Comparison of ENCODE assay signal across 8 cellular contexts in genomic region chr14:105475269-105475915, GRCh38. TPM values are rescaled to one million over a fixed set of nuclear protein-coding genes. Genes with fewer than 3 reads are reported as not detected.
DNase-seq lines count a peak whose midpoint lies in the region; ATAC-seq, FAIRE-seq and TF ChIP-seq lines count a peak whose summit lies in the region.

No MANE protein-coding gene starts in this region.

- no peak for TF ChIP-seq POLR2A in endothelial cell of umbilical vein (IDR thresholded peaks at IDR 0.05; ENCODE audit: low read depth, low read length)
- TF ChIP-seq POLR2A in GM12892 (IDR thresholded peaks at IDR 0.05; ENCODE audit: low read depth, low read length), result no peak

- no peaks in the 10 kb centered on the region for H3K9me1 ChIP-seq in endothelial cell of umbilical vein (replicated peaks; ENCODE audit: control insufficient read depth, extremely low read depth, insufficient read depth, low read length)

- H3K27ac Mint-ChIP-seq in CD8-positive, alpha-beta memory T cell, result peak overlapping the region in 3 of 8 donors; percentile 38 to 82 (median 66)
- no peak overlapping the region for H3K27ac Mint-ChIP-seq in natural killer cell treated with Interleukin-12 subunit alpha and Interleukin-12 subunit beta and Interleukin-15 and Interleukin-18, amount 100 ng/mL, for 72 hours

- FAIRE-seq in endothelial cell of umbilical vein (lab: Jason Lieb, UNC) (no peak), GM12892 (lab: Jason Lieb, UNC) (no peak)

- no peak for TF ChIP-seq CTCF in endothelial cell of umbilical vein (IDR thresholded peaks at IDR 0.05; ENCODE audit: extremely low read depth in 1 of 2, insufficient read depth in 1 of 2, low read depth in 1 of 2, low read length in 2 of 2)

- no peak for ATAC-seq in natural killer cell treated with Interleukin-12 subunit alpha and Interleukin-12 subunit beta and Interleukin-15 and Interleukin-18, amount 100 ng/mL, for 72 hours
- ATAC-seq in HG02571 (IDR thresholded peaks at IDR 0.05; ENCODE audit: unreplicated experiment), result no peak

- no peak overlapping the region for H2AFZ ChIP-seq in endothelial cell of umbilical vein (ENCODE audit: low read depth, low read length)

- H4K20me1 ChIP-seq in endothelial cell of umbilical vein (replicated peaks; ENCODE audit: control insufficient read depth, extremely low read depth, insufficient read depth, low read length), result no peaks in the 10 kb centered on the region

- no peaks in the 10 kb centered on the region for H3K27me3 ChIP-seq in CD8-positive, alpha-beta memory T cell (ENCODE audit: insufficient read depth, low read length, poor library complexity, severe bottlenecking)
- H3K27me3 ChIP-seq in endothelial cell of umbilical vein (ENCODE audit: control insufficient read depth in 2 of 2, insufficient read depth in 2 of 2, low read length in 2 of 2), result no peaks in the 10 kb centered on the region

- H3K9ac ChIP-seq in endothelial cell of umbilical vein (replicated peaks; ENCODE audit: extremely low read depth, insufficient read depth, low read length), result peak overlapping the region; percentile 97

- peak overlapping the region; percentile 8 to 71 (median 59) for H3K4me3 Mint-ChIP-seq in CD8-positive, alpha-beta memory T cell
- peak overlapping the region; percentile 8 for H3K4me3 Mint-ChIP-seq in natural killer cell treated with Interleukin-12 subunit alpha and Interleukin-12 subunit beta and Interleukin-15 and Interleukin-18, amount 100 ng/mL, for 72 hours

- no peak for DNase-seq in CD8-positive, alpha-beta memory T cell
- peak; percentile 43 for DNase-seq in NCI-H774 (lab: John Stamatoyannopoulos, UW)
- peak; percentile 77 for DNase-seq in endothelial cell of umbilical vein (ENCODE audit: low read depth, low spot score)
- DNase-seq in natural killer cell treated with Interleukin-12 subunit alpha and Interleukin-12 subunit beta and Interleukin-15 and Interleukin-18, amount 100 ng/mL, for 72 hours (ENCODE audit: low spot score), result no peak
- no peak for DNase-seq in GM12892 (ENCODE audit: insufficient read length)
- no peak for DNase-seq in dedifferentiated amniotic fluid mesenchymal stem cell (ENCODE audit: extremely low spot score)
- DNase-seq in activated CD8-positive, alpha-beta memory T cell treated with anti-CD3 and anti-CD28 coated beads, Interleukin-2, amount 50 U/mL, for 48 hours, result no peak

- no peaks in the 10 kb centered on the region for H3K36me3 ChIP-seq in CD8-positive, alpha-beta memory T cell (ENCODE audit: insufficient read depth, low read length)
- H3K36me3 ChIP-seq in endothelial cell of umbilical vein (ENCODE audit: control insufficient read depth in 2 of 2, extremely low read depth in 1 of 2, insufficient read depth in 2 of 2, low read length in 2 of 2), result peaks cover 3 to 5% of the 10 kb centered on the region in 2 experiments

- no peak overlapping the region for H3K27ac ChIP-seq in CD8-positive, alpha-beta memory T cell (ENCODE audit: low read depth, low read length)
- H3K27ac ChIP-seq in endothelial cell of umbilical vein (ENCODE audit: insufficient read depth, low read depth, low read length), result peak overlapping the region; percentile 76

- CTCF ChIA-PET in CD8-positive, alpha-beta memory T cell (lab: Charles Lee), result interaction anchor here (8.5 kb wide), 1 partner anchor 14 kb away, joined by 63 read pairs; no protein-coding TSS in a partner anchor
- CTCF ChIA-PET in endothelial cell of umbilical vein (lab: Charles Lee), result interaction anchor here (2.7 kb wide), 1 partner anchor 14 kb away, joined by 27 read pairs; no protein-coding TSS in a partner anchor

- no peaks in the 10 kb centered on the region for H3K36me3 Mint-ChIP-seq in CD8-positive, alpha-beta memory T cell
- no peaks in the 10 kb centered on the region for H3K36me3 Mint-ChIP-seq in natural killer cell treated with Interleukin-12 subunit alpha and Interleukin-12 subunit beta and Interleukin-15 and Interleukin-18, amount 100 ng/mL, for 72 hours

- peaks cover 44% of the 10 kb centered on the region for H3K4me1 ChIP-seq in CD8-positive, alpha-beta memory T cell (ENCODE audit: insufficient read depth, low read length)
- H3K4me1 ChIP-seq in endothelial cell of umbilical vein (ENCODE audit: control insufficient read depth, extremely low read depth, insufficient read depth, low read length), result peaks cover 19% of the 10 kb centered on the region

- H3K4me2 ChIP-seq in endothelial cell of umbilical vein (ENCODE audit: insufficient read depth, low read length), result peak overlapping the region; percentile 58

- peaks cover 0 to 3% of the 10 kb centered on the region in 2 donors for H3K27me3 Mint-ChIP-seq in CD8-positive, alpha-beta memory T cell
- H3K27me3 Mint-ChIP-seq in natural killer cell treated with Interleukin-12 subunit alpha and Interleukin-12 subunit beta and Interleukin-15 and Interleukin-18, amount 100 ng/mL, for 72 hours, result no peaks in the 10 kb centered on the region

- POLR2A ChIA-PET in CD8-positive, alpha-beta memory T cell (lab: Charles Lee), result no interaction called here
- POLR2A ChIA-PET in endothelial cell of umbilical vein (lab: Charles Lee), result interaction anchor here (0.6 to 2.0 kb wide), 2 partner anchors 14 to 45 kb away, joined by 3 to 9 read pairs; no protein-coding TSS in a partner anchor

- peaks cover 7 to 44% (median 18%) of the 10 kb centered on the region in 3 donors for H3K4me1 Mint-ChIP-seq in CD8-positive, alpha-beta memory T cell
- H3K4me1 Mint-ChIP-seq in natural killer cell treated with Interleukin-12 subunit alpha and Interleukin-12 subunit beta and Interleukin-15 and Interleukin-18, amount 100 ng/mL, for 72 hours (ENCODE audit: low read depth in 2 of 2), result peaks cover 8 to 9% of the 10 kb centered on the region in 2 donors

- no peaks in the 10 kb centered on the region for H3K9me3 ChIP-seq in CD8-positive, alpha-beta memory T cell (ENCODE audit: low read length)
- H3K9me3 ChIP-seq in endothelial cell of umbilical vein (replicated peaks; ENCODE audit: control insufficient read depth, insufficient read depth, low read length), result no peaks in the 10 kb centered on the region

- peaks cover 0 to 3% (median 0%) of the 10 kb centered on the region in 5 donors for H3K9me3 Mint-ChIP-seq in CD8-positive, alpha-beta memory T cell
- no peaks in the 10 kb centered on the region for H3K9me3 Mint-ChIP-seq in natural killer cell treated with Interleukin-12 subunit alpha and Interleukin-12 subunit beta and Interleukin-15 and Interleukin-18, amount 100 ng/mL, for 72 hours

- BruUV-seq in endothelial cell of umbilical vein (replicated peaks; lab: Mats Ljungman, UMichigan), result no TSS peak

- dilution Hi-C loops in endothelial cell of umbilical vein (cut with MboI; ENCODE audit: extremely low pct_ligation_motif_present, low sequenced_read_pairs), result no loop called here

- H3K79me2 ChIP-seq in endothelial cell of umbilical vein (ENCODE audit: control insufficient read depth, insufficient read depth, low read length), result peaks cover 10% of the 10 kb centered on the region

- H3K4me3 ChIP-seq in CD8-positive, alpha-beta memory T cell (ENCODE audit: low read length), result no peak overlapping the region
- peak overlapping the region; percentile 53 to 93 (median 72) for H3K4me3 ChIP-seq in endothelial cell of umbilical vein (replicated peaks in 1 of 3; ENCODE audit: insufficient read depth in 1 of 3, low read depth in 1 of 3, low read length in 3 of 3)

- intact Hi-C loops in endothelial cell of umbilical vein (cut with micrococcal nuclease), result loop anchor here (2.0 kb wide), 2 partner anchors 77 to 279 kb away; partner anchors contain the start of gene TEX22

RNA-seq across cellular contexts. Expression of gene CRIP2, which starts 0.8 kb away (rescaled TPM):
- 1 to 10 TPM; 2.7 to 4.5 TPM for total RNA-seq in CD8-positive, alpha-beta memory T cell
- 31.5 TPM for polyA plus RNA-seq in CD8-positive, alpha-beta memory T cell
- total RNA-seq in endothelial cell of umbilical vein, result 322 and 361 TPM in 2 replicates
- polyA plus RNA-seq in endothelial cell of umbilical vein, result 954 and 1,384 TPM in 2 replicates
- 542 and 715 TPM in 2 replicates for polyA plus RNA-seq in endothelial cell of umbilical vein (2011; cell fraction: cytosol; rRNA removed)
- polyA plus RNA-seq in endothelial cell of umbilical vein (2011; cell fraction: nucleus; rRNA removed), result 348 and 443 TPM in 2 replicates
- 232 and 368 TPM in 2 replicates for polyA plus RNA-seq in endothelial cell of umbilical vein (2012)
- polyA minus RNA-seq in endothelial cell of umbilical vein, result 127 and 173 TPM in 2 replicates
- 41.4 TPM for polyA minus RNA-seq in endothelial cell of umbilical vein (2011; cell fraction: cytosol; rRNA and poly(A)+ RNA removed)
- polyA minus RNA-seq in endothelial cell of umbilical vein (2011; cell fraction: nucleus; rRNA and poly(A)+ RNA removed), result 40.5 and 94.7 TPM in 2 replicates
- total RNA-seq in natural killer cell treated with Interleukin-12 subunit alpha and Interleukin-12 subunit beta and Interleukin-15 and Interleukin-18, amount 100 ng/mL, for 72 hours, result 1 to 10 TPM in 1 of 2 donors, under 1 TPM in 1; 0.98 to 2.2 TPM
- polyA plus RNA-seq in GM12892 (2012; ENCODE audit: missing spikeins), result not detected

RNA-seq across cellular contexts. Expression of gene CRIP1, which starts 11.3 kb away (rescaled TPM):
- 100 to 1,000 TPM; 463 to 468 TPM for total RNA-seq in CD8-positive, alpha-beta memory T cell
- 1,031 TPM for polyA plus RNA-seq in CD8-positive, alpha-beta memory T cell
- total RNA-seq in endothelial cell of umbilical vein, result 4.8 and 8.1 TPM in 2 replicates
- 3.0 and 3.1 TPM in 2 replicates for polyA plus RNA-seq in endothelial cell of umbilical vein
- 2.9 and 3.9 TPM in 2 replicates for polyA plus RNA-seq in endothelial cell of umbilical vein (2011; cell fraction: cytosol; rRNA removed)
- 3.3 and 3.7 TPM in 2 replicates for polyA plus RNA-seq in endothelial cell of umbilical vein (2011; cell fraction: nucleus; rRNA removed)
- 2.8 and 4.2 TPM in 2 replicates for polyA plus RNA-seq in endothelial cell of umbilical vein (2012)
- polyA minus RNA-seq in endothelial cell of umbilical vein, result 0.91 TPM in 1 of 2 replicates, not detected in the other
- polyA minus RNA-seq in endothelial cell of umbilical vein (2011; cell fraction: cytosol; rRNA and poly(A)+ RNA removed), result 143 TPM
- polyA minus RNA-seq in endothelial cell of umbilical vein (2011; cell fraction: nucleus; rRNA and poly(A)+ RNA removed), result 3.5 and 5.3 TPM in 2 replicates
- 10 to 100 TPM; 39.0 to 82.7 TPM for total RNA-seq in natural killer cell treated with Interleukin-12 subunit alpha and Interleukin-12 subunit beta and Interleukin-15 and Interleukin-18, amount 100 ng/mL, for 72 hours
- polyA plus RNA-seq in GM12892 (2012; ENCODE audit: missing spikeins), result 378 TPM

RNA-seq across cellular contexts. Expression of gene TEDC1, which starts 15.7 kb away (rescaled TPM):
- total RNA-seq in CD8-positive, alpha-beta memory T cell, result 10 to 100 TPM; 52.1 to 56.5 TPM
- 14.7 TPM for polyA plus RNA-seq in CD8-positive, alpha-beta memory T cell
- total RNA-seq in endothelial cell of umbilical vein, result 25.3 and 29.9 TPM in 2 replicates
- 16.5 and 16.8 TPM in 2 replicates for polyA plus RNA-seq in endothelial cell of umbilical vein
- 10.1 and 15.0 TPM in 2 replicates for polyA plus RNA-seq in endothelial cell of umbilical vein (2011; cell fraction: cytosol; rRNA removed)
- 16.3 and 20.8 TPM in 2 replicates for polyA plus RNA-seq in endothelial cell of umbilical vein (2011; cell fraction: nucleus; rRNA removed)
- 6.7 and 9.0 TPM in 2 replicates for polyA plus RNA-seq in endothelial cell of umbilical vein (2012)
- polyA minus RNA-seq in endothelial cell of umbilical vein, result 3.8 and 6.5 TPM in 2 replicates
- polyA minus RNA-seq in endothelial cell of umbilical vein (2011; cell fraction: cytosol; rRNA and poly(A)+ RNA removed), result 26.7 TPM
- polyA minus RNA-seq in endothelial cell of umbilical vein (2011; cell fraction: nucleus; rRNA and poly(A)+ RNA removed), result 6.3 and 10.4 TPM in 2 replicates
- 10 to 100 TPM; 25.1 to 59.2 TPM for total RNA-seq in natural killer cell treated with Interleukin-12 subunit alpha and Interleukin-12 subunit beta and Interleukin-15 and Interleukin-18, amount 100 ng/mL, for 72 hours
- 2.0 TPM for polyA plus RNA-seq in GM12892 (2012; ENCODE audit: missing spikeins)

RNA-seq across cellular contexts. Expression of gene TMEM121, which starts 51.0 kb away (rescaled TPM):
- total RNA-seq in CD8-positive, alpha-beta memory T cell, result 10 to 100 TPM; 14.2 to 17.1 TPM
- polyA plus RNA-seq in CD8-positive, alpha-beta memory T cell, result 3.8 TPM
- 4.8 and 5.3 TPM in 2 replicates for total RNA-seq in endothelial cell of umbilical vein
- 7.7 and 13.1 TPM in 2 replicates for polyA plus RNA-seq in endothelial cell of umbilical vein
- polyA plus RNA-seq in endothelial cell of umbilical vein (2011; cell fraction: cytosol; rRNA removed), result 1.8 and 4.0 TPM in 2 replicates
- 1.8 and 2.2 TPM in 2 replicates for polyA plus RNA-seq in endothelial cell of umbilical vein (2011; cell fraction: nucleus; rRNA removed)
- 1.5 and 3.9 TPM in 2 replicates for polyA plus RNA-seq in endothelial cell of umbilical vein (2012)
- 2.0 and 3.7 TPM in 2 replicates for polyA minus RNA-seq in endothelial cell of umbilical vein
- 2.4 TPM for polyA minus RNA-seq in endothelial cell of umbilical vein (2011; cell fraction: cytosol; rRNA and poly(A)+ RNA removed)
- 0.38 and 2.1 TPM in 2 replicates for polyA minus RNA-seq in endothelial cell of umbilical vein (2011; cell fraction: nucleus; rRNA and poly(A)+ RNA removed)
- 1 to 10 TPM; 1.8 to 4.2 TPM for total RNA-seq in natural killer cell treated with Interleukin-12 subunit alpha and Interleukin-12 subunit beta and Interleukin-15 and Interleukin-18, amount 100 ng/mL, for 72 hours
- not detected for polyA plus RNA-seq in GM12892 (2012; ENCODE audit: missing spikeins)

RNA-seq across cellular contexts. Expression of gene MTA1, which starts 55.8 kb away (rescaled TPM):
- total RNA-seq in CD8-positive, alpha-beta memory T cell, result 100 to 1,000 TPM; 124 to 129 TPM
- polyA plus RNA-seq in CD8-positive, alpha-beta memory T cell, result 6.1 TPM
- 158 and 167 TPM in 2 replicates for total RNA-seq in endothelial cell of umbilical vein
- polyA plus RNA-seq in endothelial cell of umbilical vein, result 85.2 and 97.2 TPM in 2 replicates
- 64.9 and 83.8 TPM in 2 replicates for polyA plus RNA-seq in endothelial cell of umbilical vein (2011; cell fraction: cytosol; rRNA removed)
- polyA plus RNA-seq in endothelial cell of umbilical vein (2011; cell fraction: nucleus; rRNA removed), result 382 and 473 TPM in 2 replicates
- polyA plus RNA-seq in endothelial cell of umbilical vein (2012), result 74.8 and 83.4 TPM in 2 replicates
- polyA minus RNA-seq in endothelial cell of umbilical vein, result 58.0 and 69.6 TPM in 2 replicates
- 90.6 TPM for polyA minus RNA-seq in endothelial cell of umbilical vein (2011; cell fraction: cytosol; rRNA and poly(A)+ RNA removed)
- 110 and 182 TPM in 2 replicates for polyA minus RNA-seq in endothelial cell of umbilical vein (2011; cell fraction: nucleus; rRNA and poly(A)+ RNA removed)
- total RNA-seq in natural killer cell treated with Interleukin-12 subunit alpha and Interleukin-12 subunit beta and Interleukin-15 and Interleukin-18, amount 100 ng/mL, for 72 hours, result 100 to 1,000 TPM in 1 of 2 donors, 10 to 100 TPM in 1; 93.4 to 252 TPM
- 24.6 TPM for polyA plus RNA-seq in GM12892 (2012; ENCODE audit: missing spikeins)

Comparison
In these comparisons a context has a peak if more than half of its experiments do, and no peak if none do; other contexts are left out.
1. DNase-seq: peak in NCI-H774 (single experiment) and endothelial cell of umbilical vein (single experiment); none in CD8-positive, alpha-beta memory T cell (0 of 5), natural killer cell treated with Interleukin-12 subunit alpha and Interleukin-12 subunit beta and Interleukin-15 and Interleukin-18, amount 100 ng/mL, for 72 hours (single experiment), GM12892 (single experiment), dedifferentiated amniotic fluid mesenchymal stem cell (single experiment) and activated CD8-positive, alpha-beta memory T cell treated with anti-CD3 and anti-CD28 coated beads, Interleukin-2, amount 50 U/mL, for 48 hours (single experiment).
2. RNA of gene CRIP2, which starts 0.8 kb away (total RNA-seq): 322 to 361 TPM in endothelial cell of umbilical vein; 2.7 to 4.5 TPM in CD8-positive, alpha-beta memory T cell and 0.98 to 2.2 TPM in natural killer cell treated with Interleukin-12 subunit alpha and Interleukin-12 subunit beta and Interleukin-15 and Interleukin-18, amount 100 ng/mL, for 72 hours; every median in the first group is over 10 times any median in the second.
3. RNA of gene CRIP1, which starts 11.3 kb away (total RNA-seq): 463 to 468 TPM in CD8-positive, alpha-beta memory T cell; 39.0 to 82.7 TPM in natural killer cell treated with Interleukin-12 subunit alpha and Interleukin-12 subunit beta and Interleukin-15 and Interleukin-18, amount 100 ng/mL, for 72 hours and 4.8 to 8.1 TPM in endothelial cell of umbilical vein; every median in the first group is over 4 times any median in the second.